8 cellular contexts compared by ENCODE assay signal in the genomic region with DNA sequence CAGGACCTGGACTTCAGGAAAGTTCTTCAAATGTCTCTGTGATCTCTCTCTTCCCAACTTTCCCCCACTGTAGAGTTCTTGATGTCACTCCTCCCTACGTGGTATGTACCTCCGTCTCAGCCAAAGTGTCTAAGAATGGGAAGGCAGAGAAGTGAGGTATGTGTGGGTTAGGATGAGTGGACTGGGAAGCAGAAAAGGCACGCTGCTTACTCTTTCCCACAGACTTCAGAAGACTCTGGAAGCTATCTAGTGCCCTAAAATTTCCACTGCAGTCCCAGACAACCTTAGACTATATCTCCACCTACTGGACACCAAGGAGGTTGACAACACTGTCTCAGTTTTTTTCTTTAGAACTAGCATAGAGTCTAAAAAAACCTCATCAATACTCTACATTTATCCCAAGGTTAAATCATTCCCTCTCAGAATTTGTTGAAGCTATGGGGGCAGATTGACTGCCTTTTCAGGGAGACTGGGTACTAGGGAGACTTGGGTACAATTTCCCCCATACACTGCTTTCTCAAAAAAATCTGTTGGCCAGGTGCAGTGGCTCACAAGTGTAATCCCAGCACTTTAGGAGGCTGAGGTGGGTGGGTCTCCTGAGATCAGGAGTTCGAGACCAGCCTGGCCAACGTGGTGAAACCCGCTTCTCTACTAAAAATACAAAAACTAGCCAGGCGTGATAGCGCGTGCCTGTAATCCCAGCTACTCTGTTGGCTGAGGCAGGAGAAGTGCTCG. TPM values are rescaled to one million over a fixed set of nuclear protein-coding genes. Genes with fewer than 3 reads are reported as not detected.
DNase-seq lines count a peak whose midpoint lies in the region; ATAC-seq, FAIRE-seq and TF ChIP-seq lines count a peak whose summit lies in the region.

No MANE protein-coding gene starts in this region.

- H3K9me3 Mint-ChIP-seq in activated naive CD4-positive, alpha-beta T cell treated with anti-CD3 and anti-CD28 coated beads, Interleukin-2, amount 10 ng/mL, durations not matched to agents 7 days and 5 days: no peaks in the 10 kb centered on the region

- no peaks in the 10 kb centered on the region for H3K36me3 Mint-ChIP-seq in activated naive CD4-positive, alpha-beta T cell treated with anti-CD3 and anti-CD28 coated beads, Interleukin-2, amount 10 ng/mL, durations not matched to agents 7 days and 5 days

- H3K4me1 Mint-ChIP-seq in activated naive CD4-positive, alpha-beta T cell treated with anti-CD3 and anti-CD28 coated beads, Interleukin-2, amount 10 ng/mL, durations not matched to agents 7 days and 5 days: peaks cover 8% of the 10 kb centered on the region

- ATAC-seq in GM19328 (IDR thresholded peaks at IDR 0.05; ENCODE audit: unreplicated experiment): no peak

- no peaks in the 10 kb centered on the region for H3K36me3 ChIP-seq in colonic mucosa

- FAIRE-seq in urothelium cell line (lab: Jason Lieb, UNC): no peak

- H3K27ac ChIP-seq in RWPE1 (no peak overlapping the region), colonic mucosa (no peak overlapping the region)

- DNase-seq in activated naive CD4-positive, alpha-beta T cell treated with anti-CD3 and anti-CD28 coated beads, Interleukin-2, amount 10 ng/mL, durations not matched to agents 7 days and 5 days: no peak
- DNase-seq in activated naive CD4-positive, alpha-beta T cell (lab: John Stamatoyannopoulos, UW): no peak
- DNase-seq in KG1 (lab: John Stamatoyannopoulos, UW) (peak; percentile 19), RWPE1 (ENCODE audit: low spot score) (peak; percentile 69), colonic mucosa (no peak), medulla oblongata (ENCODE audit: extremely low spot score) (peak; percentile 77), urothelium cell line (ENCODE audit: low spot score) (peak; percentile 77)

- no peak overlapping the region for H3K9ac ChIP-seq in colonic mucosa (ENCODE audit: low read depth in 2 of 2, low read length in 2 of 2)

- H3K4me1 ChIP-seq in colonic mucosa: no peaks in the 10 kb centered on the region

- no peaks in the 10 kb centered on the region for H3K9me3 ChIP-seq in colonic mucosa

- no peaks in the 10 kb centered on the region for H3K27me3 ChIP-seq in colonic mucosa

- peak overlapping the region; percentile 28 for H3K27ac Mint-ChIP-seq in activated naive CD4-positive, alpha-beta T cell treated with anti-CD3 and anti-CD28 coated beads, Interleukin-2, amount 10 ng/mL, durations not matched to agents 7 days and 5 days

- intact Hi-C loops in colonic mucosa (cut with DNase I): loop anchor here (2.0 kb wide), 1 partner anchor 37 kb away; no protein-coding TSS in a partner anchor

- no peak overlapping the region for H3K4me3 Mint-ChIP-seq in activated naive CD4-positive, alpha-beta T cell treated with anti-CD3 and anti-CD28 coated beads, Interleukin-2, amount 10 ng/mL, durations not matched to agents 7 days and 5 days

- peaks cover 28% of the 10 kb centered on the region for H3K27me3 Mint-ChIP-seq in activated naive CD4-positive, alpha-beta T cell treated with anti-CD3 and anti-CD28 coated beads, Interleukin-2, amount 10 ng/mL, durations not matched to agents 7 days and 5 days

- POLR2A ChIA-PET in RWPE1 (lab: Yijun Ruan, JAX; ENCODE audit: low non-redundant PET): no interaction called here

- H3K4me3 ChIP-seq in colonic mucosa: no peak overlapping the region

- TF ChIP-seq CTCF in RWPE1 (conservative IDR thresholded peaks at IDR 0.05; ENCODE audit: low read depth): peak; percentile 75
- peak; percentile 59 for TF ChIP-seq CTCF in colonic mucosa (IDR thresholded peaks at IDR 0.05)

- CTCF ChIA-PET in activated naive CD4-positive, alpha-beta T cell treated with anti-CD3 and anti-CD28 coated beads, Interleukin-2, amount 10 ng/mL, durations not matched to agents 7 days and 5 days (lab: Charles Lee): interaction anchor here (0.6 to 15.9 kb wide), 18 partner anchors 8 to 100 kb away, joined by 3 to 519 read pairs (median 5); partner anchors contain the start of gene NCKAP1L
- CTCF ChIA-PET in RWPE1 (lab: Yijun Ruan, JAX): interaction anchor here (0.6 to 5.7 kb wide), 18 partner anchors 11 to 1266 kb away, joined by 3 to 170 read pairs (median 4); no protein-coding TSS in a partner anchor

RNA-seq across cellular contexts. Expression of gene ITGA5, which starts 20.6 kb away (rescaled TPM):
- 100 to 1,000 TPM in 1 of 2 donors, 1 to 10 TPM in 1; 7.8 to 120 TPM for total RNA-seq in colonic mucosa

RNA-seq across cellular contexts. Expression of gene GTSF1, which starts 33.7 kb away (rescaled TPM):
- under 1 TPM in 1 of 2 donors, not detected in 1; 0.99 TPM for total RNA-seq in colonic mucosa

RNA-seq across cellular contexts. Expression of gene ZNF385A, which starts 55.2 kb away (rescaled TPM):
- total RNA-seq in colonic mucosa: 1 to 10 TPM; 3.8 to 7.3 TPM

RNA-seq across cellular contexts. Expression of gene NCKAP1L, which starts 57.9 kb away (rescaled TPM):
- 10 to 100 TPM in 1 of 2 donors, 1 to 10 TPM in 1; 3.6 to 13.8 TPM for total RNA-seq in colonic mucosa

Comparison
In these comparisons a context has a peak if more than half of its experiments do, and no peak if none do; other contexts are left out.
1. DNase-seq: peak in KG1 (single experiment), RWPE1 (single experiment), medulla oblongata (single experiment) and urothelium cell line (single experiment); none in activated naive CD4-positive, alpha-beta T cell treated with anti-CD3 and anti-CD28 coated beads, Interleukin-2, amount 10 ng/mL, durations not matched to agents 7 days and 5 days (single experiment), activated naive CD4-positive, alpha-beta T cell (0 of 4) and colonic mucosa (single experiment).